In the genomic region with DNA sequence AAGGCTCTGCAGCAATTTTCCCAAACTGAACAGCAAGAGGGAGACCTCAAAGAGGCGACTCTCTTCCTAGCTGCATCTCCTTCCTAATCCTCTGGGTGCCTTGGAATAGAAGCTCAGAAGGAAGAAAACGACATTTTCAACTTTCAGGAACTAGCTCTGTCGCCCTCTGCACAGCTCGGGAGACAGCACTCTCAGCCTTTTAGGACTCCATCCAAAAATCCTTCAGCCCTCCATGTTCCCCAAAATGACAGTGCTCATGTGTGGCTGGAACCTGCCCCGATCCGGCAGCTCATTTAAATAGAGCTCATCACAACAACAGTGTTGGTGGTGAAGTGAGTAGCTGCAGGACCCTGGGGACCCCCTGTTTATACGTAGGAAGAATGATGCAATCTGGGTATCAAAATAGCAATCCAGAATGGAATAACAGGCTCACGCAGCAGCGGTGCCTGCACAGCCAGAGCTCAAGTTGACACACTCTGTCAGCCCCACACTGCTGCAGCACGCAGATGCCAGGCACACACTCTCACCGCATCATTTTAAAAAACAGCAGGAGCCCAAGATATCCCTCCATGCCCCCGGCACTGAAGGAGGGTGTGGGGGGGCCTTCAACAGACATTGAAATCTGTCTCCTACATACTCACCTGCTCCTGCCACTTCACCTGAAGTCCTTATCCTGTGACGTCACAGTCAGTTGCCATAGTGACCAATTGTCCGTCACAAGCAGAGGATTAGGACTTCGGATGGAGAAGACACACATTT, we compare ENCODE assay signal across 16 cellular contexts. TPM values are rescaled to one million over a fixed set of nuclear protein-coding genes. Genes with fewer than 3 reads are reported as not detected.
DNase-seq lines count a peak whose midpoint lies in the region; ATAC-seq, FAIRE-seq and TF ChIP-seq lines count a peak whose summit lies in the region.
"Had no signal": no experiment of that assay in that cellular context is flagged by ENCODE, and none has a peak within 500 bp of the region (broad histone marks: within the 10 kb centered on the region; RNA-seq: fewer than 3 reads in every experiment).

No MANE protein-coding gene starts in this region.

- no peaks in the 10 kb centered on the region for H3K4me1 Mint-ChIP-seq in immature natural killer cell
- H3K4me1 Mint-ChIP-seq: central memory CD8-positive, alpha-beta T cell had no signal

- H2AK5ac ChIP-seq in IMR-90 (ENCODE audit: low read depth, low read length) = no peak overlapping the region

- peaks cover 0 to 3% (median 1%) of the 10 kb centered on the region in 3 donors for H3K27me3 Mint-ChIP-seq in immature natural killer cell (ENCODE audit: low read depth in 3 of 3)
- H3K27me3 Mint-ChIP-seq: CD4-positive, alpha-beta T cell; central memory CD8-positive, alpha-beta T cell had no signal

- no peak overlapping the region for H3K9ac ChIP-seq in IMR-90 (ENCODE audit: low read depth, low read length)

- dilution Hi-C loops in IMR-90 (cut with HindIII; ENCODE audit: low sequenced_read_pairs, unreplicated experiment) = no loop called here

- H4K5ac ChIP-seq in IMR-90 (ENCODE audit: low read depth, low read length) = no peak overlapping the region; the same call in 1 of the 2 replicates

- H3K27ac Mint-ChIP-seq in immature natural killer cell = peak overlapping the region in 1 of 6 donors; percentile 12
- H3K27ac Mint-ChIP-seq: CD4-positive, alpha-beta T cell; T-helper 1 cell treated with Interleukin-12 subunit alpha and Interleukin-12 subunit beta and Interleukin-4 antibody, amounts not matched to agents 30 μg/mL and 1 μg/mL, for 36 hours had no signal

- TF ChIP-seq POLR2A in IMR-90 (IDR thresholded peaks at IDR 0.05; ENCODE audit: low read depth, low read length) = no peak

- H3K9me3 Mint-ChIP-seq in immature natural killer cell = peaks cover 0 to 2% (median 0%) of the 10 kb centered on the region in 6 donors
- H3K9me3 Mint-ChIP-seq: CD4-positive, alpha-beta T cell; central memory CD8-positive, alpha-beta T cell; T-helper 1 cell treated with Interleukin-12 subunit alpha and Interleukin-12 subunit beta and Interleukin-4 antibody, amounts not matched to agents 30 μg/mL and 1 μg/mL, for 36 hours had no signal

- H3K4me2 ChIP-seq in IMR-90 (ENCODE audit: low read depth, low read length) = no peak overlapping the region

- POLR2A ChIA-PET in IMR-90 (lab: Charles Lee; ENCODE audit: unreplicated experiment) = no interaction called here

- no TSS peak for BruUV-seq in IMR-90 (replicated peaks; lab: Mats Ljungman, UMichigan)

- H3K36me3 Mint-ChIP-seq in immature natural killer cell = peaks cover 0 to 6% (median 5%) of the 10 kb centered on the region in 3 donors

- no peak overlapping the region for H3K14ac ChIP-seq in IMR-90 (replicated peaks; ENCODE audit: low read depth, low read length)

- FAIRE-seq in D721Med (lab: Jason Lieb, UNC) = no peak

- 0 out of 2 replicates have a peak, but pooled peaks cover 3% of the 10 kb centered on the region for H3K9me1 ChIP-seq in IMR-90 (ENCODE audit: insufficient read depth, low read length)

- H3K56ac ChIP-seq in IMR-90 (ENCODE audit: extremely low read depth, insufficient read depth, low read length) = no peak overlapping the region

- CTCF ChIA-PET in IMR-90 (lab: Yijun Ruan, JAX) = no interaction called here

- H2AFZ ChIP-seq in IMR-90 (replicated peaks; ENCODE audit: low read length, poor library complexity) = no peak overlapping the region

- no peak overlapping the region for H2BK20ac ChIP-seq in IMR-90 (ENCODE audit: low read depth, low read length)

- in situ Hi-C loops in IMR-90 (cut with MboI; ENCODE audit: low sequenced_read_pairs) = no loop called here

- intact Hi-C loops in IMR-90 (cut with micrococcal nuclease) (no loop called here), psoas muscle (cut with DNase I) (no loop called here)

- peak overlapping the region; percentile 30 for H2AK9ac ChIP-seq in IMR-90 (replicated peaks; ENCODE audit: low read depth, low read length, poor library complexity)

- H3K36me3 ChIP-seq in IMR-90 (ENCODE audit: control insufficient read depth, insufficient read depth, low read length) (peaks cover 2% of the 10 kb centered on the region; the same call in 1 of the 2 replicates), psoas muscle (ENCODE audit: insufficient read depth in 1 of 2, low read depth in 1 of 2) (peaks cover 4 to 6% of the 10 kb centered on the region in 2 donors)
- H3K36me3 ChIP-seq: sigmoid colon had no signal

- H3K4me3 Mint-ChIP-seq in immature natural killer cell = no peak overlapping the region
- H3K4me3 Mint-ChIP-seq: CD4-positive, alpha-beta T cell; central memory CD8-positive, alpha-beta T cell; T-helper 1 cell treated with Interleukin-12 subunit alpha and Interleukin-12 subunit beta and Interleukin-4 antibody, amounts not matched to agents 30 μg/mL and 1 μg/mL, for 36 hours had no signal

- WGBS in IMR-90 (ENCODE audit: extremely low coverage in 2 of 2, insufficient read length in 1 of 2), 2 experiments = 56% methylated on average over 2 of the region's 15 CpGs; no CpG with 5 or more reads in 1 of the 2 experiments
- WGBS in psoas muscle, 3 donors = 56 to 64% (median 62%) methylated on average over 15 of the region's 15 CpGs

- TF ChIP-seq CTCF in IMR-90 (conservative IDR thresholded peaks at IDR 0.05; ENCODE audit: low read depth, low read length) = no peak
- TF ChIP-seq CTCF in psoas muscle (IDR thresholded peaks at IDR 0.05) = no peak
- TF ChIP-seq CTCF in D721Med (IDR thresholded peaks at IDR 0.05; ENCODE audit: insufficient read depth, missing control alignments) = no peak

- no peak overlapping the region for H3K23ac ChIP-seq in IMR-90 (ENCODE audit: low read depth, low read length)

- H2BK15ac ChIP-seq in IMR-90 (ENCODE audit: low read depth, low read length) = no peak overlapping the region

- H3K4me1 ChIP-seq in IMR-90 (ENCODE audit: control insufficient read depth, insufficient read depth, low read length) (peaks cover 6% of the 10 kb centered on the region; the same call in 1 of the 2 replicates), psoas muscle (no peaks in the 10 kb centered on the region)
- H3K4me1 ChIP-seq: sigmoid colon had no signal

- TF ChIP-seq RAD21 in IMR-90 (IDR thresholded peaks at IDR 0.05; ENCODE audit: low read length) = no peak

- peak; percentile 5 for DNase-seq in IMR-90
- peak; percentile 32 for DNase-seq in NCI-H345 treated with DMSO at 0.1 percent for 48 hours (lab: John Stamatoyannopoulos, UW; ENCODE audit: unreplicated experiment)
- DNase-seq in fibroblast of peridontal ligament (ENCODE audit: extremely low read depth) = peak; percentile 70
- peak in 1 of 2 donors; percentile 64 for DNase-seq in psoas muscle
- no peak for DNase-seq in immature natural killer cell
- DNase-seq in D721Med (ENCODE audit: insufficient read length, low spot score) = no peak
- DNase-seq: activated gamma-delta T cell; CD4-positive, alpha-beta T cell; esophagus squamous epithelium; MV-4-11; PC-3; sigmoid colon had no signal

- H3K9me3 ChIP-seq in IMR-90 (ENCODE audit: control insufficient read depth, insufficient read depth, low read length) (no peaks in the 10 kb centered on the region), psoas muscle (no peaks in the 10 kb centered on the region)
- H3K9me3 ChIP-seq: esophagus squamous epithelium, sigmoid colon had no signal

- H2BK5ac ChIP-seq in IMR-90 (ENCODE audit: low read depth, low read length, poor library complexity, severe bottlenecking) = no peak overlapping the region

- H2BK120ac ChIP-seq in IMR-90 (ENCODE audit: low read depth, low read length) = no peak overlapping the region

- H3K27ac ChIP-seq in IMR-90 (ENCODE audit: insufficient read depth, low read length) = no peak overlapping the region
- no peak overlapping the region for H3K27ac ChIP-seq in psoas muscle
- H3K27ac ChIP-seq: esophagus squamous epithelium, sigmoid colon had no signal

- H3K4ac ChIP-seq in IMR-90 (ENCODE audit: low read depth, low read length) = no peak overlapping the region

- no peaks in the 10 kb centered on the region for H4K20me1 ChIP-seq in IMR-90 (ENCODE audit: insufficient read depth, low read length)

- H4K91ac ChIP-seq in IMR-90 (ENCODE audit: insufficient read depth, low read depth, low read length) = no peak overlapping the region; the same call in 1 of the 2 replicates

- ATAC-seq in IMR-90 (ENCODE audit: low read depth) = peak; percentile 24; the same call in 1 of the 2 replicates
- ATAC-seq in psoas muscle = peak in 3 of 4 donors; percentile 23 to 64 (median 30)
- no peak for ATAC-seq in GM21723 (IDR thresholded peaks at IDR 0.05; ENCODE audit: unreplicated experiment)
- ATAC-seq in GM21717 (IDR thresholded peaks at IDR 0.05; ENCODE audit: unreplicated experiment) = no peak
- ATAC-seq: PC-3 had no signal

- no peak overlapping the region for H3K4me3 ChIP-seq in IMR-90 (ENCODE audit: insufficient read depth, low read depth, low read length)
- no peak overlapping the region for H3K4me3 ChIP-seq in psoas muscle
- H3K4me3 ChIP-seq: sigmoid colon had no signal

- H4K8ac ChIP-seq in IMR-90 (ENCODE audit: low read depth in 2 of 2, low read length in 2 of 2) = no peak overlapping the region

- no peaks in the 10 kb centered on the region for H3K27me3 ChIP-seq in IMR-90 (ENCODE audit: control insufficient read depth, insufficient read depth, low read length)
- no peaks in the 10 kb centered on the region for H3K27me3 ChIP-seq in psoas muscle (ENCODE audit: insufficient read depth in 3 of 3, low read length in 2 of 3)
- H3K27me3 ChIP-seq: esophagus squamous epithelium, sigmoid colon had no signal

- no peak overlapping the region; the same call in 1 of the 2 replicates for H3K18ac ChIP-seq in IMR-90 (ENCODE audit: low read depth, low read length)

- 0 out of 4 replicates have a peak, but pooled peaks cover 0 to 2% of the 10 kb centered on the region in 2 experiments for H3K79me1 ChIP-seq in IMR-90 (ENCODE audit: low read depth in 1 of 2, low read length in 2 of 2)

TF ChIP-seq in IMR-90, 13 proteins besides CTCF, POLR2A, EP300 and RAD21 (continues in another document):
- TF ChIP-seq CEBPB (IDR thresholded peaks at IDR 0.05; ENCODE audit: low read depth, low read length) (peak; percentile 66), NFE2L2 (IDR thresholded peaks at IDR 0.05; ENCODE audit: low read depth, low read length) (no peak), RCOR1 (IDR thresholded peaks at IDR 0.05; ENCODE audit: insufficient replicate concordance, low read length) (no peak)

RNA-seq across cellular contexts. Expression of a gene that starts 24.1 kb away (rescaled TPM):
- total RNA-seq in IMR-90 (2012; rRNA removed) (3.9 and 5.0 TPM in 2 replicates), psoas muscle (1 to 10 TPM; 2.0 to 3.9 (median 3.5) TPM)
- polyA plus RNA-seq in IMR-90 (2012; rRNA removed) (4.1 and 4.4 TPM in 2 replicates), psoas muscle (1 to 10 TPM in 1 of 3 donors, under 1 TPM in 2; 0.46 to 1.4 (median 0.69) TPM), immature natural killer cell (under 1 TPM; 0.48 to 0.97 (median 0.55) TPM)
- polyA plus RNA-seq in IMR-90 (2012; cell fraction: cytosol; rRNA removed) = 1.6 and 3.7 TPM in 2 replicates
- polyA plus RNA-seq in IMR-90 (2012; cell fraction: nucleus; rRNA removed; ENCODE audit: low replicate concordance) = 23.4 and 26.7 TPM in 2 replicates

RNA-seq across cellular contexts. Expression of a gene that starts 24.2 kb away (rescaled TPM):
- 451 and 786 TPM in 2 replicates for total RNA-seq in IMR-90 (2012; rRNA removed)
- polyA plus RNA-seq in IMR-90 (2012; rRNA removed) = 849 and 1,003 TPM in 2 replicates
- 588 and 616 TPM in 2 replicates for polyA plus RNA-seq in IMR-90 (2012; cell fraction: cytosol; rRNA removed)
- polyA plus RNA-seq in IMR-90 (2012; cell fraction: nucleus; rRNA removed; ENCODE audit: low replicate concordance) = 179 and 302 TPM in 2 replicates
- total RNA-seq in psoas muscle = 100 to 1,000 TPM; 308 to 673 (median 565) TPM
- 1,000 to 10,000 TPM; 1,443 to 2,060 (median 1,904) TPM for polyA plus RNA-seq in psoas muscle
- polyA plus RNA-seq in immature natural killer cell = 1,000 to 10,000 TPM; 1,341 to 3,208 (median 1,820) TPM

Comparison
In these comparisons a context has a peak if more than half of its experiments do, and no peak if none do; other contexts are left out.
1. ATAC-seq: peak in IMR-90 (single experiment) and psoas muscle (3 of 4); none in GM21723 (single experiment) and GM21717 (single experiment).
2. DNase-seq: peak in IMR-90 (single experiment), NCI-H345 treated with DMSO at 0.1 percent for 48 hours (single experiment) and fibroblast of peridontal ligament (single experiment); none in immature natural killer cell (0 of 3) and D721Med (single experiment).